Comparison of ENCODE assay signal across 8 cellular contexts in genomic region chr10:67788028-67788886, GRCh38. TPM values are rescaled to one million over a fixed set of nuclear protein-coding genes. Genes with fewer than 3 reads are reported as not detected.
DNase-seq lines count a peak whose midpoint lies in the region; ATAC-seq and TF ChIP-seq lines count a peak whose summit lies in the region.

No MANE protein-coding gene starts in this region.

- H3K36me3 ChIP-seq in SJSA1 = no peaks in the 10 kb centered on the region

- H3K36me3 Mint-ChIP-seq in activated naive CD4-positive, alpha-beta T cell treated with anti-CD3 and anti-CD28 coated beads, Interleukin-2, amount 10 ng/mL, durations not matched to agents 7 days and 5 days = peaks cover 2% of the 10 kb centered on the region
- no peaks in the 10 kb centered on the region for H3K36me3 Mint-ChIP-seq in immature natural killer cell

- peak; percentile 39 for TF ChIP-seq CTCF in AG10803 (conservative IDR thresholded peaks at IDR 0.05; ENCODE audit: low read length)

- no peaks in the 10 kb centered on the region for H3K9me3 Mint-ChIP-seq in activated naive CD4-positive, alpha-beta T cell treated with anti-CD3 and anti-CD28 coated beads, Interleukin-2, amount 10 ng/mL, durations not matched to agents 7 days and 5 days
- H3K9me3 Mint-ChIP-seq in immature natural killer cell = no peaks in the 10 kb centered on the region

- no peak overlapping the region for H3K27ac ChIP-seq in SJSA1

- ATAC-seq in GM19025 (IDR thresholded peaks at IDR 0.05; ENCODE audit: low read depth, unreplicated experiment) = peak; percentile 60
- peak; percentile 72 for ATAC-seq in HG03280 (IDR thresholded peaks at IDR 0.05; ENCODE audit: unreplicated experiment)

- H3K27me3 ChIP-seq in SJSA1 (replicated peaks) = no peaks in the 10 kb centered on the region

- CTCF ChIA-PET in activated naive CD4-positive, alpha-beta T cell treated with anti-CD3 and anti-CD28 coated beads, Interleukin-2, amount 10 ng/mL, durations not matched to agents 7 days and 5 days (lab: Charles Lee) = interaction anchor here (0.5 to 5.3 kb wide), 54 partner anchors 9 to 621 kb away, joined by 3 to 84 read pairs (median 4); partner anchors contain the start of genes DNAJC12 and SIRT1

- H3K9me3 ChIP-seq in SJSA1 (replicated peaks) = no peaks in the 10 kb centered on the region

- H3K4me1 ChIP-seq in SJSA1 (replicated peaks) = peaks cover 17% of the 10 kb centered on the region

- no peak overlapping the region for H3K27ac Mint-ChIP-seq in activated naive CD4-positive, alpha-beta T cell treated with anti-CD3 and anti-CD28 coated beads, Interleukin-2, amount 10 ng/mL, durations not matched to agents 7 days and 5 days
- no peak overlapping the region for H3K27ac Mint-ChIP-seq in immature natural killer cell

- no peak overlapping the region for H3K4me3 Mint-ChIP-seq in activated naive CD4-positive, alpha-beta T cell treated with anti-CD3 and anti-CD28 coated beads, Interleukin-2, amount 10 ng/mL, durations not matched to agents 7 days and 5 days
- no peak overlapping the region for H3K4me3 Mint-ChIP-seq in immature natural killer cell

- H3K4me1 Mint-ChIP-seq in activated naive CD4-positive, alpha-beta T cell treated with anti-CD3 and anti-CD28 coated beads, Interleukin-2, amount 10 ng/mL, durations not matched to agents 7 days and 5 days = peaks cover 53% of the 10 kb centered on the region
- H3K4me1 Mint-ChIP-seq in immature natural killer cell = peaks cover 11 to 17% of the 10 kb centered on the region in 2 donors

- H3K4me3 ChIP-seq in AG10803 (ENCODE audit: low read length) (no peak overlapping the region), SJSA1 (no peak overlapping the region)

- H3K27me3 Mint-ChIP-seq in activated naive CD4-positive, alpha-beta T cell treated with anti-CD3 and anti-CD28 coated beads, Interleukin-2, amount 10 ng/mL, durations not matched to agents 7 days and 5 days = no peaks in the 10 kb centered on the region
- peaks cover 1 to 3% (median 2%) of the 10 kb centered on the region in 3 donors for H3K27me3 Mint-ChIP-seq in immature natural killer cell (ENCODE audit: low read depth in 3 of 3)

- DNase-seq in AG10803 (ENCODE audit: low read depth) (no peak), SJSA1 (ENCODE audit: low read depth in 1 of 2, low spot score in 2 of 2) (peak; percentile 13 to 56), immature natural killer cell (peak in 2 of 3 donors; percentile 29 to 34), NCI-H2171 treated with DMSO at 0.1 percent for 48 hours (lab: John Stamatoyannopoulos, UW) (no peak)
- peak; percentile 80 for DNase-seq in activated naive CD4-positive, alpha-beta T cell treated with anti-CD3 and anti-CD28 coated beads, Interleukin-2, amount 10 ng/mL, durations not matched to agents 7 days and 5 days
- DNase-seq in stimulated activated CD8-positive, alpha-beta memory T cell treated with anti-CD3 and anti-CD28 coated beads, Interleukin-15, amount 100 ng/mL, for 1 hour (ENCODE audit: low read depth) = peak; percentile 50

RNA-seq across cellular contexts. Expression of gene DNAJC12, which starts 49.7 kb away (rescaled TPM):
- total RNA-seq in SJSA1 (2014; rRNA removed; shearing (Covaris generic)) = 0.88 and 1.1 TPM in 2 replicates
- polyA plus RNA-seq in immature natural killer cell = under 1 TPM in 1 of 3 donors, not detected in 2; 0.44 TPM

Comparison
In these comparisons a context has a peak if more than half of its experiments do, and no peak if none do; other contexts are left out.
1. DNase-seq: peak in SJSA1 (2 of 2), activated naive CD4-positive, alpha-beta T cell treated with anti-CD3 and anti-CD28 coated beads, Interleukin-2, amount 10 ng/mL, durations not matched to agents 7 days and 5 days (single experiment), immature natural killer cell (2 of 3) and stimulated activated CD8-positive, alpha-beta memory T cell treated with anti-CD3 and anti-CD28 coated beads, Interleukin-15, amount 100 ng/mL, for 1 hour (single experiment); none in AG10803 (single experiment) and NCI-H2171 treated with DMSO at 0.1 percent for 48 hours (single experiment).